Comparison of ENCODE assay signal across 8 cellular contexts in the genomic region with DNA sequence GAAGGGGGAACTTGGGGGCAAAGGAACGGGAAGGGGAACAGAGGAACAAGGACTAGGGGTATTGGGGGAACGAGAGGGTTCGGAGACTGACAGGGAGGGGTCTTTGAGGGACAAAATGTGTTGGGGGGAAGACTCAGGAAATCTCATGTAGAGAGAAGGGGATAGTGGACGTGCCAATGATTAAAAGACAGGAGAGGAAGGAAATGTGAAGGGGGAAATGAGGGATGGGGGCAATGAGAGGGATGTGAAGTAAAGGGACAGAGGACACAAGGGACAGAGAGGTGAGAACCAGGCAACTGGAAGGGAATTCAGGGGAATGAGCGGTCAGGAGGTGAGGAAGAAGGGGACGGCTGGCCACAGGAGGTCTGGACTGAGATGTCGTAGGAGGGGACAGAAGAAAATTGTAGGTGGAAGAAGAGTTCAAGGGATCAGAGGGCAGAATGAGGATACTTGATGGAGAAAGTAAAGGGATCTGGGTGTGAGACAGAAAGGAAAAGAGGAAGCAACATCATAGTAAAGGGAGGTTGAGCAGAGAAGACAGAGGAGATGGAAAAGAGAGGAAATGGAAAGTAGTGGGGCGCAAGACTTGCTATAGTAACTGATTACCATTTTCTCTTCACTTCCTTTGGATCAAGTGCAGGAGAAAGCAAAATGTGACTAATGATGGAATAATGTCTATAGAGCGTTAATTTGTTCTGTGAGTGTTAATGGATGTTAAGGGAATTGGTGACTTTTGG. TPM values are rescaled to one million over a fixed set of nuclear protein-coding genes. Genes with fewer than 3 reads are reported as not detected.
DNase-seq lines count a peak whose midpoint lies in the region; ATAC-seq and TF ChIP-seq lines count a peak whose summit lies in the region.

No MANE protein-coding gene starts in this region.

- no peaks in the 10 kb centered on the region for H3K9me3 ChIP-seq in CD8-positive, alpha-beta T cell (ENCODE audit: low read length)
- H3K9me3 ChIP-seq in ascending aorta (no peaks in the 10 kb centered on the region), upper lobe of right lung (no peaks in the 10 kb centered on the region)

- CTCF ChIA-PET in CD8-positive, alpha-beta T cell (lab: Charles Lee): interaction anchor here (0.9 to 1.6 kb wide), 2 partner anchors 44 to 142 kb away, joined by 3 read pairs; no protein-coding TSS in a partner anchor

- no peaks in the 10 kb centered on the region for H3K27me3 ChIP-seq in CD8-positive, alpha-beta T cell (ENCODE audit: insufficient read depth, low read length)
- H3K27me3 ChIP-seq in ascending aorta: no peaks in the 10 kb centered on the region
- H3K27me3 ChIP-seq in upper lobe of right lung: no peaks in the 10 kb centered on the region

- 6 to 7% methylated on average over 9 of the region's 9 CpGs for WGBS in lower leg skin, 2 donors

- H3K27ac ChIP-seq in CD8-positive, alpha-beta T cell (ENCODE audit: low read depth, low read length): peak overlapping the region; percentile 71
- peak overlapping the region; percentile 84 to 90 for H3K27ac ChIP-seq in ascending aorta
- H3K27ac ChIP-seq in upper lobe of right lung: peak overlapping the region; percentile 80

- peak overlapping the region; percentile 86 for H3K4me3 ChIP-seq in CD8-positive, alpha-beta T cell (ENCODE audit: low read depth, low read length)
- H3K4me3 ChIP-seq in LNCaP clone FGC (ENCODE audit: low read depth, low read length) (peak overlapping the region; percentile 72), ascending aorta (peak overlapping the region; percentile 85 to 96), lower leg skin (ENCODE audit: low read depth, poor library complexity, severe bottlenecking) (peak overlapping the region; percentile 100), upper lobe of right lung (peak overlapping the region; percentile 66)

- POLR2A ChIA-PET in CD8-positive, alpha-beta T cell (lab: Charles Lee): interaction anchor here (0.8 to 2.1 kb wide), 2 partner anchors 40 to 87 kb away, joined by 3 to 16 read pairs; partner anchors contain the start of gene APH1B

- H3K9me3 Mint-ChIP-seq in CD8-positive, alpha-beta T cell: no peaks in the 10 kb centered on the region

- TF ChIP-seq CTCF in CD8-positive, alpha-beta T cell (IDR thresholded peaks at IDR 0.05): no peak
- TF ChIP-seq CTCF in LNCaP clone FGC (IDR thresholded peaks at IDR 0.05; ENCODE audit: control insufficient read depth, extremely low read depth, insufficient read depth) (no peak), ascending aorta (IDR thresholded peaks at IDR 0.05) (no peak), lower leg skin (IDR thresholded peaks at IDR 0.05) (no peak), upper lobe of right lung (IDR thresholded peaks at IDR 0.05) (no peak)

- peaks cover 13% of the 10 kb centered on the region for H3K36me3 Mint-ChIP-seq in CD8-positive, alpha-beta T cell

- H3K4me3 Mint-ChIP-seq in CD8-positive, alpha-beta T cell: peak overlapping the region; percentile 92

- H3K27ac Mint-ChIP-seq in CD8-positive, alpha-beta T cell: peak overlapping the region; percentile 99

- H3K36me3 ChIP-seq in CD8-positive, alpha-beta T cell (ENCODE audit: insufficient read depth, low read length): no peaks in the 10 kb centered on the region
- H3K36me3 ChIP-seq in ascending aorta (no peaks in the 10 kb centered on the region), upper lobe of right lung (no peaks in the 10 kb centered on the region)

- no peak for DNase-seq in CD8-positive, alpha-beta T cell
- DNase-seq in LNCaP clone FGC (ENCODE audit: low read depth): no peak
- DNase-seq in ascending aorta (ENCODE audit: low spot score in 2 of 2): no peak
- DNase-seq in lower leg skin (ENCODE audit: low spot score in 2 of 2): no peak
- DNase-seq in upper lobe of right lung: no peak
- DNase-seq in T-helper 9 cell: no peak
- DNase-seq in NCI-H1436 treated with DMSO at 0.1 percent for 48 hours (lab: John Stamatoyannopoulos, UW): no peak

- TF ChIP-seq POLR2A in lower leg skin (IDR thresholded peaks at IDR 0.05): no peak

- H3K4me1 ChIP-seq in CD8-positive, alpha-beta T cell (ENCODE audit: insufficient read depth, low read length): peaks cover 48% of the 10 kb centered on the region
- peaks cover 4 to 20% of the 10 kb centered on the region in 2 donors for H3K4me1 ChIP-seq in ascending aorta
- H3K4me1 ChIP-seq in upper lobe of right lung: peaks cover 36% of the 10 kb centered on the region

- intact Hi-C loops in CD8-positive, alpha-beta T cell (cut with DNase I, micrococcal nuclease): loop anchor here (1.0 to 5.0 kb wide), 6 partner anchors 33 to 312 kb away; partner anchors contain the start of genes APH1B (in 2 of the 2), LACTB (in 2 of the 2), RPS27L (in 2 of the 2) and USP3 (in 1 of the 2)
- intact Hi-C loops in ascending aorta (cut with DNase I) (loop anchor here (1.0 to 2.0 kb wide), 4 partner anchors 33 to 87 kb away; partner anchors contain the start of genes APH1B and RPS27L), lower leg skin (cut with DNase I; ENCODE audit: low total_unique reads) (no loop called here), upper lobe of right lung (cut with DNase I) (no loop called here)

- H3K4me1 Mint-ChIP-seq in CD8-positive, alpha-beta T cell (ENCODE audit: low read depth): peaks cover 55% of the 10 kb centered on the region

- H3K27me3 Mint-ChIP-seq in CD8-positive, alpha-beta T cell (ENCODE audit: low read depth): no peaks in the 10 kb centered on the region

- no peak for ATAC-seq in CD8-positive, alpha-beta T cell
- no peak for ATAC-seq in upper lobe of right lung
- no peak for ATAC-seq in HG02798 (IDR thresholded peaks at IDR 0.05; ENCODE audit: poor library complexity, unreplicated experiment)

RNA-seq across cellular contexts. Expression of gene RAB8B, which starts 0.7 kb away (rescaled TPM):
- 100 to 1,000 TPM; 145 to 146 TPM for total RNA-seq in CD8-positive, alpha-beta T cell
- total RNA-seq in ascending aorta (25.1 TPM), lower leg skin (10 to 100 TPM in 3 of 4 donors, 1 to 10 TPM in 1; 9.1 to 23.6 (median 10.7) TPM), upper lobe of right lung (54.5 TPM)

RNA-seq across cellular contexts. Expression of gene RPS27L, which starts 32.8 kb away (rescaled TPM):
- total RNA-seq in CD8-positive, alpha-beta T cell: 10 to 100 TPM; 40.3 to 45.9 TPM
- total RNA-seq in ascending aorta (16.9 TPM), lower leg skin (10 to 100 TPM; 39.6 to 64.9 (median 55.8) TPM), upper lobe of right lung (196 TPM)

Comparison
In these comparisons a context has a peak if more than half of its experiments do, and no peak if none do; other contexts are left out.
1. intact Hi-C loops: an anchor here in CD8-positive, alpha-beta T cell (1.0 to 5.0 kb wide) and ascending aorta (1.0 to 2.0 kb wide); none called in lower leg skin and upper lobe of right lung.